In the genomic region with DNA sequence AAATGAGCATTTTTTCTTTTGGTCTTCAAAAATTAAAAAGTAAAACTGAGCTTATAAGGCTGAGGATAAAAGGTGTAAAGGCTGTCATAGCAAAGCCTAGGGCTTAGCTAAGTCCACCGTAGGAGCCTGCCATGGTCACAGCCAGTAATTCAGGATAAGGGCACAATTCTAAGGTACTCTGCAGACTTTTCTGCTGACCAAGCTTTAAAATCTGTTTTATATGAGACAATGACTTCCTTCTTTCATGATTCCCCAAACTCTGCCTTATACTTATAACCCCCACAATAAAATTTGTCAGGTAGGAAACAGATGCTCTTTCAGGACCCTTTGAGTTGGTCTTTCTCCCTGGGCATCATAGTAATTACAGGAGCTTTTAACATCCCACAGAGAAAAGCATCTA, we compare ENCODE assay signal across 24 cellular contexts.
DNase-seq lines count a peak whose midpoint lies in the region; ATAC-seq, FAIRE-seq and TF ChIP-seq lines count a peak whose summit lies in the region.
"Had no signal": no experiment of that assay in that cellular context is flagged by ENCODE, and none has a peak within 500 bp of the region (broad histone marks: within the 10 kb centered on the region; RNA-seq: fewer than 3 reads in every experiment).

No MANE protein-coding gene starts in this region.

- intact Hi-C loops in HepG2 (cut with micrococcal nuclease; ENCODE audit: unreplicated experiment) (loop anchor here (5.0 kb wide), 2 partner anchors 37 to 57 kb away; no protein-coding TSS in a partner anchor), right lobe of liver (cut with DNase I) (no loop called here)

- POLR2A ChIA-PET in HepG2 (lab: Yijun Ruan, JAX) = interaction anchor here (1.1 to 2.7 kb wide), 5 partner anchors 7 to 140 kb away, joined by 4 to 11 read pairs (median 7); partner anchors contain the start of gene COL4A5

- H3K36me3 ChIP-seq in HepG2 (replicated peaks in 1 of 2; ENCODE audit: control insufficient read depth in 1 of 2, insufficient read depth in 2 of 2, low read length in 2 of 2) (no peaks in the 10 kb centered on the region), right lobe of liver (no peaks in the 10 kb centered on the region), hepatocyte (replicated peaks; ENCODE audit: insufficient read depth, low read depth) (no peaks in the 10 kb centered on the region)
- H3K36me3 ChIP-seq: BLaER1 had no signal

- CTCF ChIA-PET in HepG2 (lab: Yijun Ruan, JAX; ENCODE audit: low intra/inter-chr PET ratio, low total read pairs) = no interaction called here

- H4K20me1 ChIP-seq in HepG2 (ENCODE audit: insufficient read depth, low read length) (no peaks in the 10 kb centered on the region), hepatocyte (ENCODE audit: insufficient read depth, poor library complexity, severe bottlenecking) (no peaks in the 10 kb centered on the region)

- FAIRE-seq in HepG2 (lab: Jason Lieb, UNC) = no peak
- FAIRE-seq: colon had no signal

- in situ Hi-C loops in HepG2 (cut with HindIII; ENCODE audit: extremely low pct_ligation_motif_present, low pct_unique_long_range_greater_than_20kb) = loop anchor here (5.0 kb wide), 1 partner anchor 77 kb away; no protein-coding TSS in a partner anchor

- H3K79me2 ChIP-seq in HepG2 (ENCODE audit: insufficient read depth, low read length) (no peaks in the 10 kb centered on the region), hepatocyte (no peaks in the 10 kb centered on the region)

- WGBS in HepG2 (ENCODE audit: low lambda C conversion rate) = 27% methylated on average over 1 of the region's 1 CpG
- WGBS in right lobe of liver (ENCODE audit: insufficient coverage, low coverage, low lambda C conversion rate, missing lambda C conversion rate) = 80% methylated on average over 1 of the region's 1 CpG
- WGBS in hepatocyte (ENCODE audit: low lambda C conversion rate, missing lambda C conversion rate) = 71% methylated on average over 1 of the region's 1 CpG

- ATAC-seq in HepG2 = no peak
- no peak for ATAC-seq in right lobe of liver
- ATAC-seq in HG03378 (IDR thresholded peaks at IDR 0.05; ENCODE audit: unreplicated experiment) = peak; percentile 13
- ATAC-seq in GM21825 (IDR thresholded peaks at IDR 0.05; ENCODE audit: unreplicated experiment) = no peak
- ATAC-seq in HG03045 (IDR thresholded peaks at IDR 0.05; ENCODE audit: unreplicated experiment) = no peak
- no peak for ATAC-seq in GM21447 (IDR thresholded peaks at IDR 0.05; ENCODE audit: unreplicated experiment)
- ATAC-seq: naive thymus-derived CD8-positive, alpha-beta T cell; stimulated activated naive CD8-positive, alpha-beta T cell treated with anti-CD3 and anti-CD28 coated beads, Interleukin-15, Interleukin-2, amounts not matched to agents 100 U/mL and 50 U/mL, for 24 hours had no signal

- H3K4me2 ChIP-seq in HepG2 (ENCODE audit: low read depth, low read length) (peak overlapping the region; percentile 84), hepatocyte (peak overlapping the region; percentile 1)
- H3K4me2 ChIP-seq: BLaER1 had no signal

- H3K27ac ChIP-seq in HepG2 (ENCODE audit: extremely low read length, insufficient read depth, low read length) (peak overlapping the region; percentile 92), right lobe of liver (no peak overlapping the region), hepatocyte (peak overlapping the region; percentile 69)
- H3K27ac ChIP-seq: BLaER1, HL-60 had no signal

- H3K9me2 ChIP-seq in hepatocyte (replicated peaks; ENCODE audit: insufficient read depth) = no peaks in the 10 kb centered on the region

- H3K4me1 ChIP-seq in HepG2 (ENCODE audit: insufficient read depth, low read length) (peaks cover 34% of the 10 kb centered on the region), right lobe of liver (no peaks in the 10 kb centered on the region), hepatocyte (ENCODE audit: insufficient read depth) (peaks cover 20% of the 10 kb centered on the region)

- TF ChIP-seq POLR2A in HepG2 (IDR thresholded peaks at IDR 0.05; ENCODE audit: insufficient read depth in 1 of 2, low read depth in 2 of 2, low read length in 2 of 2) (no peak), right lobe of liver (IDR thresholded peaks at IDR 0.05) (no peak)

- TF ChIP-seq EP300 in HepG2 (IDR thresholded peaks at IDR 0.05; ENCODE audit: low read depth in 2 of 2, low read length in 2 of 2) (no peak), HepG2 (CRISPR knock-in tag; IDR thresholded peaks at IDR 0.05; ENCODE audit: borderline replicate concordance) (no peak)

- TF ChIP-seq RAD21 in HepG2 (CRISPR knock-in tag; IDR thresholded peaks at IDR 0.05) = no peak

- H3K9ac ChIP-seq in HepG2 (ENCODE audit: insufficient read depth, low read depth, low read length) = 0 out of 2 replicates have a peak overlapping the region, but pooled peaks have one; percentile 82
- H3K9ac ChIP-seq: BLaER1 had no signal

- BruUV-seq in HepG2 (replicated peaks; lab: Mats Ljungman, UMichigan) = no TSS peak

- H3K27me3 ChIP-seq in HepG2 (ENCODE audit: control insufficient read depth in 1 of 2, insufficient read depth in 2 of 2, low read length in 2 of 2) (no peaks in the 10 kb centered on the region), right lobe of liver (no peaks in the 10 kb centered on the region), hepatocyte (no peaks in the 10 kb centered on the region)

- H2AFZ ChIP-seq in HepG2 (ENCODE audit: low read length) (no peak overlapping the region), hepatocyte (no peak overlapping the region)

- DNase-seq in HepG2 (ENCODE audit: low spot score) (no peak), right lobe of liver (no peak), hepatocyte (ENCODE audit: low spot score) (no peak), activated gamma-delta T cell treated with Interleukin-2 at 50 U/mL for 16 hours (no peak)
- DNase-seq: activated CD4-positive, CD25-positive, alpha-beta regulatory T cell; activated T-cell treated with anti-CD3 and anti-CD28 coated beads, Interleukin-2, amount 50 U/mL, for 48 hours; HFFc6; hypothalamus; kidney; naive thymus-derived CD8-positive, alpha-beta T cell; NCI-H1048; NCI-H1930; NK-92 treated with Interleukin-12 subunit alpha and Interleukin-12 subunit beta, amount 100 ng/mL, for 24 hours; stimulated activated CD4-positive, alpha-beta T cell treated with anti-CD3 and anti-CD28 coated beads, Interleukin-2, amount 100 ng/mL, for 24 hours; stimulated activated naive CD8-positive, alpha-beta T cell treated with anti-CD3 and anti-CD28 coated beads, Interleukin-15, Interleukin-2, amounts not matched to agents 100 U/mL and 50 U/mL, for 24 hours; T1000; trophoblast cell had no signal

- H3K9me3 ChIP-seq in HepG2 (ENCODE audit: low read length) (no peaks in the 10 kb centered on the region), right lobe of liver (no peaks in the 10 kb centered on the region), hepatocyte (ENCODE audit: low read depth) (no peaks in the 10 kb centered on the region)
- H3K9me3 ChIP-seq: BLaER1 had no signal

- no peak overlapping the region; a peak in 1 of 6 replicates for H3K4me3 ChIP-seq in HepG2 (replicated peaks in 1 of 3; ENCODE audit: insufficient read depth in 1 of 3, low read depth in 2 of 3, low read length in 3 of 3)
- no peak overlapping the region for H3K4me3 ChIP-seq in right lobe of liver
- no peak overlapping the region for H3K4me3 ChIP-seq in hepatocyte
- H3K4me3 ChIP-seq: BLaER1 had no signal

- TF ChIP-seq CTCF in HepG2 (CRISPR knock-in tag; IDR thresholded peaks at IDR 0.05) = no peak
- no peak for TF ChIP-seq CTCF in right lobe of liver (IDR thresholded peaks at IDR 0.05)
- TF ChIP-seq CTCF in hepatocyte (IDR thresholded peaks at IDR 0.05; ENCODE audit: poor library complexity) = no peak

TF ChIP-seq in HepG2, 621 proteins besides CTCF, POLR2A, EP300 and RAD21:
- TF ChIP-seq MAFK (conservative IDR thresholded peaks at IDR 0.05 in 1 of 2, IDR thresholded peaks at IDR 0.05 in 1 of 2; ENCODE audit: low read length in 2 of 2) = peak; percentile 61 to 78
- TF ChIP-seq MAFF (IDR thresholded peaks at IDR 0.05; ENCODE audit: low read depth, low read length) = peak; percentile 64
- no peak for TF ChIP-seq NCOA2 (CRISPR knock-in tag; IDR thresholded peaks at IDR 0.05)

Comparison
In these comparisons a context has a peak if more than half of its experiments do, and no peak if none do; other contexts are left out.
1. H3K27ac ChIP-seq: peak in HepG2 (single experiment) and hepatocyte (single experiment); none in right lobe of liver (0 of 3).